ENCODE assay signal across 29 cellular contexts in genomic region chr21:22758478-22758877, GRCh38.
A peak's percentile ranks its signal among the peaks of the same experiment; 100 is the strongest.
DNase-seq lines count a peak whose midpoint lies in the region; ATAC-seq, FAIRE-seq and TF ChIP-seq lines count a peak whose summit lies in the region.
"Had no signal": no experiment of that assay in that cellular context is flagged by ENCODE, and none has a peak within 500 bp of the region (broad histone marks: within the 10 kb centered on the region; RNA-seq: fewer than 3 reads in every experiment).

No MANE protein-coding gene starts in this region.

- H3K4ac ChIP-seq in H9 (ENCODE audit: low read depth, low read length) = no peak overlapping the region

- intact Hi-C loops in heart left ventricle (cut with DNase I) = loop anchor here in 1 of 10 donors (10.0 kb wide), 1 partner anchor 76 kb away; no protein-coding TSS in a partner anchor

- no peak overlapping the region for H4K8ac ChIP-seq in H9 (replicated peaks; ENCODE audit: insufficient read length, low read depth, low read length)

- no peaks in the 10 kb centered on the region for H3K36me3 Mint-ChIP-seq in activated T-cell treated with anti-CD3 and anti-CD28 coated beads, Interleukin-2, amount 50 U/mL, for 4 hours (ENCODE audit: insufficient read depth)
- no peaks in the 10 kb centered on the region for H3K36me3 Mint-ChIP-seq in H9 (ENCODE audit: insufficient read depth in 1 of 3, low read depth in 3 of 3)
- H3K36me3 Mint-ChIP-seq: immature natural killer cell; natural killer cell treated with Interleukin-12 subunit alpha and Interleukin-12 subunit beta and Interleukin-15 and Interleukin-18, amount 100 ng/mL, for 72 hours had no signal

- no CpG with 5 or more reads among the region's 1 CpG for WGBS in H9 (ENCODE audit: extremely low coverage, insufficient read length, low lambda C conversion rate)
- 81 to 100% (median 97%) methylated on average over 1 of the region's 1 CpG for WGBS in heart left ventricle, 4 donors

- no peaks in the 10 kb centered on the region for H4K20me1 ChIP-seq in H9 (ENCODE audit: control insufficient read depth, insufficient read depth, insufficient read length)

- no peak overlapping the region for H4K5ac ChIP-seq in H9 (ENCODE audit: insufficient read length, low read depth, low read length)

- H3K14ac ChIP-seq in H9 (ENCODE audit: insufficient read depth, low read length) = no peak overlapping the region

- TF ChIP-seq POLR2A in heart left ventricle (IDR thresholded peaks at IDR 0.05) = no peak

- no peaks in the 10 kb centered on the region for H3K9me3 Mint-ChIP-seq in activated T-cell treated with anti-CD3 and anti-CD28 coated beads, Interleukin-2, amount 50 U/mL, for 4 hours
- H3K9me3 Mint-ChIP-seq in H9 = no peaks in the 10 kb centered on the region
- H3K9me3 Mint-ChIP-seq: endodermal cell; natural killer cell treated with Interleukin-12 subunit alpha and Interleukin-12 subunit beta and Interleukin-15 and Interleukin-18, amount 100 ng/mL, for 72 hours; stimulated activated naive CD8-positive, alpha-beta T cell treated with anti-CD3 and anti-CD28 coated beads, Interleukin-15, amount 100 ng/mL, for 72 hours had no signal

- H3K36me3 ChIP-seq in MG63 = no peaks in the 10 kb centered on the region
- H3K36me3 ChIP-seq in bronchial epithelial cell (ENCODE audit: control insufficient read depth, insufficient read depth, low read length) = no peaks in the 10 kb centered on the region
- H3K36me3 ChIP-seq in heart left ventricle = no peaks in the 10 kb centered on the region
- H3K36me3 ChIP-seq: breast epithelium, ovary, transverse colon had no signal

- no peak overlapping the region for H2BK120ac ChIP-seq in H9 (ENCODE audit: low read depth, low read length, poor library complexity, severe bottlenecking)

- no peak overlapping the region for H2BK5ac ChIP-seq in H9 (ENCODE audit: insufficient read length, low read length)

- H3K27me3 Mint-ChIP-seq in activated T-cell treated with anti-CD3 and anti-CD28 coated beads, Interleukin-2, amount 50 U/mL, for 4 hours (ENCODE audit: low read depth) = no peaks in the 10 kb centered on the region
- no peaks in the 10 kb centered on the region for H3K27me3 Mint-ChIP-seq in H9 (ENCODE audit: low read depth)
- H3K27me3 Mint-ChIP-seq: natural killer cell treated with Interleukin-12 subunit alpha and Interleukin-12 subunit beta and Interleukin-15 and Interleukin-18, amount 100 ng/mL, for 72 hours; stimulated activated naive CD8-positive, alpha-beta T cell treated with anti-CD3 and anti-CD28 coated beads, Interleukin-15, amount 100 ng/mL, for 72 hours had no signal

- H3K27ac ChIP-seq in H9 (ENCODE audit: insufficient read length, low read depth, low read length) = no peak overlapping the region
- H3K27ac ChIP-seq in heart left ventricle = no peak overlapping the region
- H3K27ac ChIP-seq: breast epithelium, coronary artery, ovary, transverse colon, VCaP had no signal

- no peaks in the 10 kb centered on the region for H3K4me1 ChIP-seq in H9 (ENCODE audit: insufficient read depth, low read length)
- no peaks in the 10 kb centered on the region for H3K4me1 ChIP-seq in heart left ventricle
- H3K4me1 ChIP-seq: breast epithelium, transverse colon had no signal

- no peak overlapping the region for H3K23ac ChIP-seq in H9 (ENCODE audit: insufficient read length, low read depth, low read length)

- no peaks in the 10 kb centered on the region for H3K79me1 ChIP-seq in H9 (ENCODE audit: insufficient read depth, low read depth, low read length, poor library complexity, severe bottlenecking)

- H3K18ac ChIP-seq in H9 (ENCODE audit: insufficient read length, low read depth, low read length) = no peak overlapping the region

- H3K4me1 Mint-ChIP-seq in activated T-cell treated with anti-CD3 and anti-CD28 coated beads, Interleukin-2, amount 50 U/mL, for 4 hours (ENCODE audit: low read depth) = no peaks in the 10 kb centered on the region
- no peaks in the 10 kb centered on the region for H3K4me1 Mint-ChIP-seq in H9
- H3K4me1 Mint-ChIP-seq: endodermal cell; immature natural killer cell; stimulated activated naive CD8-positive, alpha-beta T cell treated with anti-CD3 and anti-CD28 coated beads, Interleukin-15, amount 100 ng/mL, for 72 hours had no signal

- H3K9me3 ChIP-seq in MG63 (no peaks in the 10 kb centered on the region), H9 (ENCODE audit: control insufficient read depth, low read depth, low read length) (no peaks in the 10 kb centered on the region), heart left ventricle (no peaks in the 10 kb centered on the region)
- H3K9me3 ChIP-seq: breast epithelium, ovary, transverse colon had no signal

- DNase-seq in activated T-cell treated with anti-CD3 and anti-CD28 coated beads, Interleukin-2, amount 50 U/mL, for 4 hours = no peak
- no peak for DNase-seq in activated T-cell treated with anti-CD3 and anti-CD28 coated beads, Interleukin-2, amount 50 U/mL, for 48 hours
- peak; percentile 10 for DNase-seq in MG63
- DNase-seq in bronchial epithelial cell (ENCODE audit: low read depth) = peak; percentile 10
- DNase-seq in skeletal muscle cell (ENCODE audit: low read depth) = peak; percentile 15
- no peak for DNase-seq in T-helper 1 cell
- DNase-seq in H9 = no peak
- no peak for DNase-seq in heart left ventricle
- DNase-seq: ACHN; activated CD4-positive, alpha-beta T cell treated with anti-CD3 and anti-CD28 coated beads, Interleukin-2, amount 50 U/mL, for 1 hour; activated CD8-positive, alpha-beta memory T cell treated with anti-CD3 and anti-CD28 coated beads, Interleukin-2, amount 50 U/mL, for 48 hours; activated gamma-delta T cell; C1 segment of cervical spinal cord; endodermal cell; immature natural killer cell; left ventricle myocardium superior; midbrain; NCI-H2171; NCI-H526 treated with DMSO at 0.1 percent for 48 hours; ovary; right cardiac atrium; SIG-M5; stimulated activated naive CD8-positive, alpha-beta T cell treated with anti-CD3 and anti-CD28 coated beads, Interleukin-15, amount 100 ng/mL, for 72 hours; transverse colon had no signal

- H2BK15ac ChIP-seq in H9 (ENCODE audit: low read depth, low read length) = no peak overlapping the region

- no peak overlapping the region for H3K56ac ChIP-seq in H9 (ENCODE audit: insufficient read length, low read depth, low read length)

- H3K23me2 ChIP-seq in H9 (ENCODE audit: insufficient read length, low read depth, low read length, poor library complexity, severe bottlenecking) = no peaks in the 10 kb centered on the region

- H3K4me3 Mint-ChIP-seq in activated T-cell treated with anti-CD3 and anti-CD28 coated beads, Interleukin-2, amount 50 U/mL, for 4 hours = no peak overlapping the region
- no peak overlapping the region for H3K4me3 Mint-ChIP-seq in H9
- H3K4me3 Mint-ChIP-seq: endodermal cell; immature natural killer cell; natural killer cell treated with Interleukin-12 subunit alpha and Interleukin-12 subunit beta and Interleukin-15 and Interleukin-18, amount 100 ng/mL, for 72 hours; stimulated activated naive CD8-positive, alpha-beta T cell treated with anti-CD3 and anti-CD28 coated beads, Interleukin-15, amount 100 ng/mL, for 72 hours had no signal

- no peak overlapping the region for H3K27ac Mint-ChIP-seq in H9
- H3K27ac Mint-ChIP-seq: endodermal cell; immature natural killer cell; natural killer cell treated with Interleukin-12 subunit alpha and Interleukin-12 subunit beta and Interleukin-15 and Interleukin-18, amount 100 ng/mL, for 72 hours; stimulated activated naive CD8-positive, alpha-beta T cell treated with anti-CD3 and anti-CD28 coated beads, Interleukin-15, amount 100 ng/mL, for 72 hours had no signal

- H3K4me3 ChIP-seq in MG63 (no peak overlapping the region), bronchial epithelial cell (ENCODE audit: low read depth, low read length) (no peak overlapping the region), skeletal muscle cell (ENCODE audit: low read depth, low read length) (no peak overlapping the region), heart left ventricle (no peak overlapping the region)
- H3K4me3 ChIP-seq: breast epithelium, coronary artery, ovary, transverse colon had no signal

- FAIRE-seq in bronchial epithelial cell (lab: Jason Lieb, UNC) = no peak
- FAIRE-seq: D721Med had no signal

- H4K91ac ChIP-seq in H9 (ENCODE audit: insufficient read length, low read depth, low read length) = no peak overlapping the region

- peak; percentile 53 to 73 for ATAC-seq in activated T-cell treated with anti-CD3 and anti-CD28 coated beads, Interleukin-2, amount 50 U/mL, for 4 hours
- ATAC-seq in heart left ventricle = no peak
- ATAC-seq: left ventricle myocardium superior; natural killer cell treated with Interleukin-12 subunit alpha and Interleukin-12 subunit beta and Interleukin-15 and Interleukin-18, amount 100 ng/mL, for 72 hours; right cardiac atrium; stimulated activated naive CD8-positive, alpha-beta T cell treated with anti-CD3 and anti-CD28 coated beads, Interleukin-15, amount 100 ng/mL, for 72 hours had no signal

- TF ChIP-seq CTCF in bronchial epithelial cell (IDR thresholded peaks at IDR 0.05; ENCODE audit: insufficient read depth, low read length, severe bottlenecking) (no peak), H9 (conservative IDR thresholded peaks at IDR 0.05) (no peak), heart left ventricle (IDR thresholded peaks at IDR 0.05) (no peak)

- no peak overlapping the region for H2AK5ac ChIP-seq in H9 (ENCODE audit: insufficient read length, low read length)

- H3T11ph ChIP-seq in H9 (ENCODE audit: low read length) = no peak overlapping the region

- no peak overlapping the region for H2BK20ac ChIP-seq in H9 (ENCODE audit: low read depth, low read length, poor library complexity, severe bottlenecking)

- no peak overlapping the region for H2AFZ ChIP-seq in H9 (ENCODE audit: low read length)

- H3K4me2 ChIP-seq in H9 (ENCODE audit: insufficient read depth, insufficient read length, low read length) = no peak overlapping the region

- no peak overlapping the region for H3K9ac ChIP-seq in H9 (ENCODE audit: extremely low read depth, insufficient read length, low read length)

- H2BK12ac ChIP-seq in H9 (ENCODE audit: insufficient read length, low read depth, low read length) = no peak overlapping the region

- H3K27me3 ChIP-seq in MG63 (no peaks in the 10 kb centered on the region), bronchial epithelial cell (ENCODE audit: control insufficient read depth, insufficient read depth, low read length) (no peaks in the 10 kb centered on the region), H9 (ENCODE audit: insufficient read depth, low read length) (no peaks in the 10 kb centered on the region), heart left ventricle (no peaks in the 10 kb centered on the region)
- H3K27me3 ChIP-seq: breast epithelium, ovary, transverse colon had no signal

- no peaks in the 10 kb centered on the region for H3K79me2 ChIP-seq in H9 (ENCODE audit: insufficient read depth, low read length)

Comparison
In these comparisons a context has a peak if more than half of its experiments do, and no peak if none do; other contexts are left out.
1. ATAC-seq: peak in activated T-cell treated with anti-CD3 and anti-CD28 coated beads, Interleukin-2, amount 50 U/mL, for 4 hours (2 of 2); none in heart left ventricle (0 of 4).
2. DNase-seq: peak in MG63 (single experiment), bronchial epithelial cell (single experiment) and skeletal muscle cell (single experiment); none in activated T-cell treated with anti-CD3 and anti-CD28 coated beads, Interleukin-2, amount 50 U/mL, for 4 hours (single experiment), activated T-cell treated with anti-CD3 and anti-CD28 coated beads, Interleukin-2, amount 50 U/mL, for 48 hours (0 of 2), T-helper 1 cell (0 of 5), H9 (single experiment) and heart left ventricle (0 of 5).